ENCODE assay signal across 8 cellular contexts in the genomic region with DNA sequence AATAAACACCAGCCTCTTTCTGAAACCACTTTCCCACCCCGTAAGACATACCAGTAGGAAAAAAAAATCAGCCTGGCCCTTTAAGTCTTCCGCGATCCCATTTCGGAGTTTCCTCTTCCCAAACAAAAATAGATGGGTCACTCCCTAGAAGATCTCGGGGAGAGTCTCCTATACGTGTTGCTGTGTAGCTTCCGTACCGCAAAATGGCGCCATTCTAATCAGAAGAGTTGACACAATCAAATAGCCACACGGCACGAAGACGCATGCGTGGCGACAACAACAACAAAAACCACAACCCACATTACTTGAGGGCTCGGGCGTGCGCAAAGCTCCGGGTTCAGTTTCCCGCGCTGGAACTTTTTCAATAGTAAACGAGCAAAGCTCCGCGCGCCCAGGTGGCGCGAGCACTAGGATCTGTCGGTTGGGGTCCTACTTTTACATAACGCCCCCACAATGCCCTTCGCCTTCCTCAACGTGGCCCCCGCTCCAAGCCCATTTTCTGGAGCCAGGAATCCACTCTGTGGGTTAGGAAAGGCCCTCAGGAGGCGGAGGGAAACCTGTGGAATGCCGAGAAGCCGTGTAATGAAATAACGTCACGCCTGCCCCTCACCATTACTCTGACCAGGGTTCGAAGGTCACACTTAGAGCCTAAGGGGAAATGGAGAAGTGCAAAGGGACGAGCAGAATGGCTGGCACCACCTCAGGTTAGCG. TPM values are rescaled to one million over a fixed set of nuclear protein-coding genes. Genes with fewer than 3 reads are reported as not detected.
DNase-seq lines count a peak whose midpoint lies in the region; ATAC-seq and TF ChIP-seq lines count a peak whose summit lies in the region.

A gene (minus strand): TSS at position 208 of the 711 bp plus-strand sequence. CDS start 519 bp downstream, outside the sequence.

- in situ Hi-C loops in SK-MEL-5 (cut with HindIII; ENCODE audit: low pct_unique_long_range_greater_than_20kb, low sequenced_read_pairs), result no loop called here

- H3K4me3 Mint-ChIP-seq in CD14-positive monocyte (peak within 1 kb of the TSS; percentile 93 to 98), neural crest cell (peak within 1 kb of the TSS; percentile 93)
- H3K4me3 Mint-ChIP-seq in stimulated activated naive CD8-positive, alpha-beta T cell treated with anti-CD3 and anti-CD28 coated beads, Interleukin-15, amount 100 ng/mL, for 72 hours, result peak within 1 kb of the TSS; percentile 87 to 97

- DNase-seq in CD14-positive monocyte (ENCODE audit: low spot score) (peak; percentile 93), NB4 (ENCODE audit: low read depth) (peak; percentile 99), SK-MEL-5 (ENCODE audit: low read depth, low spot score) (peak; percentile 93), fibroblast of villous mesenchyme (ENCODE audit: low read depth) (peak; percentile 97), neural crest cell (ENCODE audit: low read depth, low spot score) (peak; percentile 74)
- DNase-seq in activated gamma-delta T cell treated with anti-CD3 and anti-CD28 coated beads, Interleukin-2, amount 50 U/mL, for 16 hours (ENCODE audit: low read depth), result peak; percentile 85
- DNase-seq in stimulated activated naive CD8-positive, alpha-beta T cell treated with anti-CD3 and anti-CD28 coated beads, Interleukin-15, amount 100 ng/mL, for 72 hours, result peak; percentile 84 to 92

- H3K27ac Mint-ChIP-seq in CD14-positive monocyte (peak within 1 kb of the TSS; percentile 96 to 98 (median 98)), neural crest cell (ENCODE audit: unreplicated experiment) (peak within 1 kb of the TSS; percentile 81)
- peak within 1 kb of the TSS; percentile 98 to 99 for H3K27ac Mint-ChIP-seq in stimulated activated naive CD8-positive, alpha-beta T cell treated with anti-CD3 and anti-CD28 coated beads, Interleukin-15, amount 100 ng/mL, for 72 hours

- H3K27me3 Mint-ChIP-seq in CD14-positive monocyte (ENCODE audit: low read depth in 3 of 3), result peaks cover 0 to 1% (median 0%) of the 10 kb centered on the region in 3 donors
- no peaks in the 10 kb centered on the region for H3K27me3 Mint-ChIP-seq in neural crest cell (ENCODE audit: low read depth)
- H3K27me3 Mint-ChIP-seq in stimulated activated naive CD8-positive, alpha-beta T cell treated with anti-CD3 and anti-CD28 coated beads, Interleukin-15, amount 100 ng/mL, for 72 hours, result no peaks in the 10 kb centered on the region

- ATAC-seq in GM21528 (IDR thresholded peaks at IDR 0.05; ENCODE audit: low FRiP score, unreplicated experiment), result peak; percentile 42
- ATAC-seq in stimulated activated naive CD8-positive, alpha-beta T cell treated with anti-CD3 and anti-CD28 coated beads, Interleukin-15, amount 100 ng/mL, for 72 hours, result peak; percentile 50

- no peaks in the 10 kb centered on the region for H3K9me3 Mint-ChIP-seq in CD14-positive monocyte
- no peaks in the 10 kb centered on the region for H3K9me3 Mint-ChIP-seq in neural crest cell
- H3K9me3 Mint-ChIP-seq in stimulated activated naive CD8-positive, alpha-beta T cell treated with anti-CD3 and anti-CD28 coated beads, Interleukin-15, amount 100 ng/mL, for 72 hours, result no peaks in the 10 kb centered on the region

- intact Hi-C loops in CD14-positive monocyte (cut with micrococcal nuclease), result loop anchor here (1.0 to 5.0 kb wide), 7 partner anchors 13 to 292 kb away; a partner anchor contains a TSS

- H3K4me3 ChIP-seq in NB4 (ENCODE audit: low read depth, low read length), result peak within 1 kb of the TSS; percentile 87
- H3K4me3 ChIP-seq in fibroblast of villous mesenchyme (ENCODE audit: low read depth, low read length), result peak within 1 kb of the TSS; percentile 96

- H3K4me1 Mint-ChIP-seq in CD14-positive monocyte (peaks cover 56% of the 10 kb centered on the region), neural crest cell (peaks cover 45% of the 10 kb centered on the region)
- peaks cover 77% of the 10 kb centered on the region for H3K4me1 Mint-ChIP-seq in stimulated activated naive CD8-positive, alpha-beta T cell treated with anti-CD3 and anti-CD28 coated beads, Interleukin-15, amount 100 ng/mL, for 72 hours

- peaks cover 51 to 68% of the 10 kb centered on the region in 2 donors for H3K36me3 Mint-ChIP-seq in CD14-positive monocyte
- peaks cover 8% of the 10 kb centered on the region for H3K36me3 Mint-ChIP-seq in neural crest cell (ENCODE audit: low read depth)

- TF ChIP-seq POLR2A in NB4 (IDR thresholded peaks at IDR 0.05; ENCODE audit: extremely low read depth, insufficient read length), result peak; percentile 17

- TF ChIP-seq CTCF in CD14-positive monocyte (IDR thresholded peaks at IDR 0.05) (no peak), NB4 (IDR thresholded peaks at IDR 0.05; ENCODE audit: low read depth, low read length) (no peak), fibroblast of villous mesenchyme (IDR thresholded peaks at IDR 0.05; ENCODE audit: insufficient read depth, low read depth, low read length) (no peak), neural crest cell (conservative IDR thresholded peaks at IDR 0.05) (no peak)

RNA-seq across cellular contexts. Expression of the gene that starts here (rescaled TPM):
- polyA plus RNA-seq in CD14-positive monocyte, result 10 to 100 TPM; 12.0 to 13.9 TPM
- 17.8 and 18.5 TPM in 2 replicates for total RNA-seq in SK-MEL-5 (2014; rRNA removed; shearing (Covaris generic))
- polyA plus RNA-seq in SK-MEL-5 (2015; cell fraction: cytosol; rRNA removed), result 23.1 and 25.6 TPM in 2 replicates
- polyA plus RNA-seq in SK-MEL-5 (2015; cell fraction: nucleus; rRNA removed), result 7.5 and 17.1 TPM in 2 replicates
- total RNA-seq in fibroblast of villous mesenchyme, result 16.1 and 20.7 TPM in 2 replicates
- total RNA-seq in neural crest cell, result 16.8 and 17.6 TPM in 2 replicates

Comparison
In these comparisons a context has a peak if more than half of its experiments do, and no peak if none do; other contexts are left out.
1. Peak in every context shown above with its lines: DNase-seq, ATAC-seq and H3K4me3 ChIP-seq.